35 cellular contexts compared by ENCODE assay signal in genomic region chr12:65119063-65119462, GRCh38. TPM values are rescaled to one million over a fixed set of nuclear protein-coding genes. Genes with fewer than 3 reads are reported as not detected.
"Had no signal": no experiment of that assay in that cellular context is flagged by ENCODE, and none has a peak within 500 bp of the region (broad histone marks: within the 10 kb centered on the region; RNA-seq: fewer than 3 reads in every experiment).

No MANE protein-coding gene starts in this region.

- FAIRE-seq: astrocyte, TTC549 had no signal

- H3K4me3 Mint-ChIP-seq: activated B cell treated with CpG ODN at 0.5 μM for 24 hours; activated CD4-positive, alpha-beta memory T cell treated with anti-CD3 and anti-CD28 coated beads for 36 hours; activated CD4-positive, alpha-beta T cell treated with anti-CD3 and anti-CD28 coated beads, Interleukin-2, amount 10 ng/mL, durations not matched to agents 24 days and 14 days; activated CD8-positive, alpha-beta T cell treated with anti-CD3 and anti-CD28 coated beads for 36 hours; activated naive CD4-positive, alpha-beta T cell treated with anti-CD3 and anti-CD28 coated beads for 36 hours; activated naive CD8-positive, alpha-beta T cell treated with anti-CD3 and anti-CD28 coated beads for 36 hours; activated T-cell treated with anti-CD3 and anti-CD28 coated beads, Interleukin-2, amount 50 U/mL, for 24 hours; T-helper 1 cell treated with Interleukin-12 subunit alpha and Interleukin-12 subunit beta and Interleukin-4 antibody, amounts not matched to agents 30 μg/mL and 1 μg/mL, for 36 hours; T-helper 2 cell treated with Interferon-gamma antibody and Interleukin-4, amounts not matched to agents 5 μg/mL and 100 μg/mL, for 36 hours had no signal

- H3K4me3 ChIP-seq: adrenal gland, body of pancreas, breast epithelium had no signal

- H3K9me3 ChIP-seq: adrenal gland, body of pancreas, breast epithelium had no signal

- DNase-seq: activated B cell treated with CpG ODN at 0.5 μM for 24 hours; activated CD4-positive, alpha-beta memory T cell treated with anti-CD3 and anti-CD28 coated beads for 36 hours; activated CD4-positive, alpha-beta T cell treated with anti-CD3 and anti-CD28 coated beads for 4 hours; activated CD4-positive, alpha-beta T cell treated with anti-CD3 and anti-CD28 coated beads, Interleukin-2, amount 10 ng/mL, durations not matched to agents 24 days and 14 days; activated CD4-positive, alpha-beta T cell treated with anti-CD3 and anti-CD28 coated beads, Interleukin-2, amount 50 U/mL, for 1 hour; activated CD4-positive, alpha-beta T cell treated with anti-CD3 and anti-CD28 coated beads, Interleukin-2, amount 50 U/mL, for 4 hours; activated CD4-positive, CD25-positive, alpha-beta regulatory T cell treated with anti-CD3 and anti-CD28 coated beads, Interleukin-2, amount 50 U/mL, for 72 hours; activated CD8-positive, alpha-beta memory T cell treated with anti-CD3 and anti-CD28 coated beads, Interleukin-2, amount 50 U/mL, for 48 hours; activated CD8-positive, alpha-beta T cell treated with anti-CD3 and anti-CD28 coated beads for 36 hours; activated effector memory CD4-positive, alpha-beta T cell treated with Interleukin-2 at 50 U/mL for 16 hours; activated gamma-delta T cell treated with Interleukin-2 at 50 U/mL for 16 hours; activated naive CD4-positive, alpha-beta T cell; activated naive CD4-positive, alpha-beta T cell treated with anti-CD3 and anti-CD28 coated beads for 36 hours; activated naive CD4-positive, alpha-beta T cell treated with anti-CD3 and anti-CD28 coated beads, Interleukin-2, amount 50 U/mL, for 16 hours; activated naive CD8-positive, alpha-beta T cell treated with anti-CD3 and anti-CD28 coated beads for 36 hours; activated T-cell treated with anti-CD3 and anti-CD28 coated beads, Interleukin-2, amount 50 U/mL, for 24 hours; activated T-cell treated with anti-CD3 and anti-CD28 coated beads, Interleukin-2, amount 50 U/mL, for 48 hours; adrenal gland; amniotic stem cell; aorta; body of pancreas; brain microvascular endothelial cell; central memory CD4-positive, alpha-beta T cell; T-helper 1 cell; T-helper 2 cell; T-helper 9 cell had no signal

- H3K9me3 Mint-ChIP-seq: activated B cell treated with CpG ODN at 0.5 μM for 24 hours; activated CD4-positive, alpha-beta memory T cell treated with anti-CD3 and anti-CD28 coated beads for 36 hours; activated CD4-positive, alpha-beta T cell treated with anti-CD3 and anti-CD28 coated beads, Interleukin-2, amount 10 ng/mL, durations not matched to agents 24 days and 14 days; activated CD8-positive, alpha-beta T cell treated with anti-CD3 and anti-CD28 coated beads for 36 hours; activated naive CD4-positive, alpha-beta T cell treated with anti-CD3 and anti-CD28 coated beads for 36 hours; activated naive CD4-positive, alpha-beta T cell treated with anti-CD3 and anti-CD28 coated beads, Interleukin-2, amount 50 U/mL, for 72 hours; activated naive CD8-positive, alpha-beta T cell treated with anti-CD3 and anti-CD28 coated beads for 36 hours; activated T-cell treated with anti-CD3 and anti-CD28 coated beads, Interleukin-2, amount 50 U/mL, for 24 hours; activated T-helper 2 cell treated with anti-CD3 and anti-CD28 coated beads, Interferon-gamma antibody, Interleukin-2, Interleukin-4, amounts not matched to agents 10 μg/mL and 5 μg/mL and 100 μg/mL, durations not matched to agents 14 hours and 24 hours and 36 hours; T-helper 1 cell treated with Interleukin-12 subunit alpha and Interleukin-12 subunit beta and Interleukin-4 antibody, amounts not matched to agents 30 μg/mL and 1 μg/mL, for 36 hours; T-helper 2 cell treated with Interferon-gamma antibody and Interleukin-4, amounts not matched to agents 5 μg/mL and 100 μg/mL, for 36 hours had no signal

- H3K36me3 Mint-ChIP-seq: activated CD4-positive, alpha-beta memory T cell treated with anti-CD3 and anti-CD28 coated beads for 36 hours; activated naive CD4-positive, alpha-beta T cell treated with anti-CD3 and anti-CD28 coated beads, Interleukin-2, amount 50 U/mL, for 72 hours; activated naive CD8-positive, alpha-beta T cell treated with anti-CD3 and anti-CD28 coated beads for 36 hours had no signal

- H3K27ac ChIP-seq: adrenal gland, body of pancreas, brain microvascular endothelial cell, breast epithelium, VCaP had no signal

- H3K27ac Mint-ChIP-seq: activated B cell treated with CpG ODN at 0.5 μM for 24 hours; activated CD4-positive, alpha-beta memory T cell treated with anti-CD3 and anti-CD28 coated beads for 36 hours; activated CD4-positive, alpha-beta T cell treated with anti-CD3 and anti-CD28 coated beads, Interleukin-2, amount 10 ng/mL, durations not matched to agents 24 days and 14 days; activated CD8-positive, alpha-beta T cell treated with anti-CD3 and anti-CD28 coated beads for 36 hours; activated naive CD4-positive, alpha-beta T cell treated with anti-CD3 and anti-CD28 coated beads for 36 hours; activated naive CD4-positive, alpha-beta T cell treated with anti-CD3 and anti-CD28 coated beads, Interleukin-2, amount 50 U/mL, for 72 hours; activated naive CD8-positive, alpha-beta T cell treated with anti-CD3 and anti-CD28 coated beads for 36 hours; activated T-cell treated with anti-CD3 and anti-CD28 coated beads, Interleukin-2, amount 50 U/mL, for 24 hours; activated T-helper 2 cell treated with anti-CD3 and anti-CD28 coated beads, Interferon-gamma antibody, Interleukin-2, Interleukin-4, amounts not matched to agents 10 μg/mL and 5 μg/mL and 100 μg/mL, durations not matched to agents 14 hours and 24 hours and 36 hours; T-helper 1 cell treated with Interleukin-12 subunit alpha and Interleukin-12 subunit beta and Interleukin-4 antibody, amounts not matched to agents 30 μg/mL and 1 μg/mL, for 36 hours; T-helper 2 cell treated with Interferon-gamma antibody and Interleukin-4, amounts not matched to agents 5 μg/mL and 100 μg/mL, for 36 hours had no signal

- ATAC-seq: activated CD8-positive, alpha-beta T cell treated with anti-CD3 and anti-CD28 coated beads for 36 hours; activated naive CD4-positive, alpha-beta T cell treated with anti-CD3 and anti-CD28 coated beads, Interleukin-2, amount 50 U/mL, for 72 hours; body of pancreas had no signal

- H3K36me3 ChIP-seq: adrenal gland, brain microvascular endothelial cell, breast epithelium had no signal

- H3K4me1 ChIP-seq: breast epithelium had no signal

RNA-seq across cellular contexts. Expression of gene WIF1, which starts 2.0 kb away (rescaled TPM):
- total RNA-seq: activated B cell treated with CpG ODN at 0.5 μM for 24 hours; activated CD4-positive, alpha-beta T cell treated with anti-CD3 and anti-CD28 coated beads, Interleukin-2, amount 10 ng/mL, durations not matched to agents 24 days and 14 days; activated CD8-positive, alpha-beta memory T cell treated with anti-CD3 and anti-CD28 coated beads for 36 hours; activated CD8-positive, alpha-beta T cell treated with anti-CD3 and anti-CD28 coated beads for 36 hours; activated naive CD4-positive, alpha-beta T cell treated with anti-CD3 and anti-CD28 coated beads, Interleukin-2, amount 50 U/mL, for 72 hours; activated T-helper 2 cell treated with anti-CD3 and anti-CD28 coated beads, Interferon-gamma antibody, Interleukin-2, Interleukin-4, amounts not matched to agents 10 μg/mL and 5 μg/mL and 100 μg/mL, durations not matched to agents 14 hours and 24 hours and 36 hours; astrocyte had no signal
- polyA plus RNA-seq: aorta had no signal
